15 cellular contexts compared by ENCODE assay signal in the genomic region with DNA sequence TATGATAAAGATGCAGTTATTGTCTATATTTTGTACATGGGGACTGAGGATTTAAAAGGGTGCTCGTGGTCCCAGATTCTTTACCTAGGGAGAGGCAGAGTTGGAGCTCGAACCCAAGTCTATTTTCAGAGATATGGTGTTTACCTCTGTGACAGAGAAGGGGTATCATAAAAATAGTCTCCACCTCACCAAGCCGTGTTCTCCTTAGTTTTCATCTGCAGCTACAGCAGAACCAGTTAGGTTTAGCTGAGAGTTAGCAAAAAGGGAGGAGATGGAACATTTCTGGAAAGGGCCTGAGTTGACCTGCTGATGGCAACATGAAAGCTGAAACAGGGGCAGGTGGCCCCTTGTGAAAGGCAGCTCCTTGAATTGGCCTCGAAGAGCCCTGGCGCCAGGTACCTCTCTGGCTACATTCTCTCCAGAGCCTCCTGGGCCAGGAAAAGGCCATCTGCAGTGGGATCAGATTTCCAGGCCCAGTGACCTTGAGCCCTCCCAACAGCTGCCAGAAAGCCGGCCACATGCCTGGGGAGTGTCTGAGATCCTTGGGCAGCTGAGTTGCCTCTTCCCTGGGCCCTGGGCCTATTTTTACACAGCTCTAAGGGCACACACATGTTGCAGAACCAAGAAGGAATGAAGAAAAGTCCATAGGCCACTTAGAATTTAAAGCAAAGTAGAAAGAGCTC.
A peak's percentile ranks its signal among the peaks of the same experiment; 100 is the strongest.
DNase-seq lines count a peak whose midpoint lies in the region; ATAC-seq and TF ChIP-seq lines count a peak whose summit lies in the region.
"Had no signal": no experiment of that assay in that cellular context is flagged by ENCODE, and none has a peak within 500 bp of the region (broad histone marks: within the 10 kb centered on the region; RNA-seq: fewer than 3 reads in every experiment).

No MANE protein-coding gene starts in this region.

- H3K4me2 ChIP-seq in SK-N-SH = no peak overlapping the region

- TF ChIP-seq CTCF in SK-N-SH (IDR thresholded peaks at IDR 0.05) = no peak
- no peak for TF ChIP-seq CTCF in choroid plexus epithelial cell (conservative IDR thresholded peaks at IDR 0.05; ENCODE audit: low read depth, low read length)
- TF ChIP-seq CTCF in coronary artery (IDR thresholded peaks at IDR 0.05) = no peak

- H3K4me3 ChIP-seq in SK-N-SH (ENCODE audit: low read depth in 2 of 2, low read length in 1 of 2) (no peak overlapping the region), choroid plexus epithelial cell (ENCODE audit: low read depth, low read length) (no peak overlapping the region), coronary artery (no peak overlapping the region)
- H3K4me3 ChIP-seq: left lung, suprapubic skin had no signal

- no peak overlapping the region for H2AFZ ChIP-seq in SK-N-SH (ENCODE audit: low read depth)

- CTCF ChIA-PET in SK-N-SH (lab: Yijun Ruan, JAX) = interaction anchor here (2.2 to 3.0 kb wide), 3 partner anchors 23 to 55 kb away, joined by 5 to 13 read pairs (median 12); no protein-coding TSS in a partner anchor

- ATAC-seq in SK-N-SH treated with all-trans-retinoic acid at 6 μM for 48 hours = peak; percentile 25; the same call in 2 of the 3 replicates
- no peak for ATAC-seq in GM18907 (IDR thresholded peaks at IDR 0.05; ENCODE audit: unreplicated experiment)
- no peak for ATAC-seq in sciatic nerve
- no peak for ATAC-seq in HG02852 (IDR thresholded peaks at IDR 0.05; ENCODE audit: unreplicated experiment)
- ATAC-seq: activated T-cell treated with anti-CD3 and anti-CD28 coated beads, Interleukin-2, amount 50 U/mL, for 4 hours; left lung had no signal

- H3K27me3 ChIP-seq in SK-N-SH (ENCODE audit: insufficient read depth) = no peaks in the 10 kb centered on the region
- H3K27me3 ChIP-seq: left lung, suprapubic skin had no signal

- TF ChIP-seq EP300 in SK-N-SH (IDR thresholded peaks at IDR 0.05; ENCODE audit: borderline replicate concordance in 1 of 2, low read depth in 1 of 2, low read length in 1 of 2) = no peak

- 91% methylated on average over 4 of the region's 6 CpGs for WGBS in SK-N-SH (ENCODE audit: low lambda C conversion rate)

- POLR2A ChIA-PET in SK-N-SH (lab: Yijun Ruan, JAX) = no interaction called here

- H3K9me3 ChIP-seq in SK-N-SH = no peaks in the 10 kb centered on the region
- H3K9me3 ChIP-seq: left lung, suprapubic skin had no signal

- no peak for TF ChIP-seq RAD21 in SK-N-SH (IDR thresholded peaks at IDR 0.05; ENCODE audit: low read length)

- intact Hi-C loops in sciatic nerve (cut with DNase I) = no loop called here

- DNase-seq in SK-N-SH = no peak
- peak; percentile 30 for DNase-seq in choroid plexus epithelial cell (ENCODE audit: low read depth)
- DNase-seq in hepatic stellate cell (ENCODE audit: low spot score) = peak; percentile 37
- DNase-seq in coronary artery (ENCODE audit: low spot score) = no peak
- no peak for DNase-seq in sciatic nerve (ENCODE audit: low spot score)
- DNase-seq: ACHN; activated T-cell treated with anti-CD3 and anti-CD28 coated beads, Interleukin-2, amount 50 U/mL, for 4 hours; KBM-7; left lung; NCI-H1417 treated with DMSO at 0.1 percent for 48 hours; NCI-H774 had no signal

- no peak overlapping the region for H3K9ac ChIP-seq in SK-N-SH

- peaks cover 43 to 46% of the 10 kb centered on the region in 2 experiments for H3K36me3 ChIP-seq in SK-N-SH (replicated peaks in 1 of 2; ENCODE audit: control insufficient read depth in 1 of 2, insufficient read depth in 2 of 2, low read length in 1 of 2)
- H3K36me3 ChIP-seq: left lung had no signal

- peaks cover 80% of the 10 kb centered on the region for H4K20me1 ChIP-seq in SK-N-SH (ENCODE audit: insufficient read depth)

- no peaks in the 10 kb centered on the region for H3K9me2 ChIP-seq in SK-N-SH

- peak overlapping the region in 1 of 2 experiments; percentile 47; a peak in 2 of 4 replicates for H3K27ac ChIP-seq in SK-N-SH (ENCODE audit: low read depth in 2 of 2, low read length in 1 of 2)
- peak overlapping the region in 1 of 2 donors; percentile 9 for H3K27ac ChIP-seq in coronary artery
- H3K27ac ChIP-seq: left lung, suprapubic skin had no signal

- H3K79me2 ChIP-seq in SK-N-SH (ENCODE audit: insufficient read depth) = peaks cover 97% of the 10 kb centered on the region

- H3F3A ChIP-seq in SK-N-SH (replicated peaks; ENCODE audit: insufficient read depth) = no peaks in the 10 kb centered on the region

- H3K4me1 ChIP-seq in SK-N-SH (ENCODE audit: control insufficient read depth in 1 of 2, insufficient read depth in 2 of 2, low read depth in 1 of 2, low read length in 1 of 2) = peaks cover 0 to 56% of the 10 kb centered on the region in 2 experiments; a peak in 2 of 4 replicates
- H3K4me1 ChIP-seq: left lung had no signal

TF ChIP-seq in SK-N-SH treated with all-trans-retinoic acid at 6 μM for 48 hours, 23 proteins besides CTCF, POLR2A, EP300 and RAD21:
- TF ChIP-seq TCF4 (CRISPR knock-in tag; IDR thresholded peaks at IDR 0.05; ENCODE audit: borderline replicate concordance) (no peak), ZNF8 (CRISPR knock-in tag; IDR thresholded peaks at IDR 0.05) (no peak), ZNF70 (CRISPR knock-in tag; IDR thresholded peaks at IDR 0.05) (no peak), BACH2 (CRISPR knock-in tag; IDR thresholded peaks at IDR 0.05; ENCODE audit: borderline replicate concordance) (no peak)
- TF ChIP-seq, protein P1, sequence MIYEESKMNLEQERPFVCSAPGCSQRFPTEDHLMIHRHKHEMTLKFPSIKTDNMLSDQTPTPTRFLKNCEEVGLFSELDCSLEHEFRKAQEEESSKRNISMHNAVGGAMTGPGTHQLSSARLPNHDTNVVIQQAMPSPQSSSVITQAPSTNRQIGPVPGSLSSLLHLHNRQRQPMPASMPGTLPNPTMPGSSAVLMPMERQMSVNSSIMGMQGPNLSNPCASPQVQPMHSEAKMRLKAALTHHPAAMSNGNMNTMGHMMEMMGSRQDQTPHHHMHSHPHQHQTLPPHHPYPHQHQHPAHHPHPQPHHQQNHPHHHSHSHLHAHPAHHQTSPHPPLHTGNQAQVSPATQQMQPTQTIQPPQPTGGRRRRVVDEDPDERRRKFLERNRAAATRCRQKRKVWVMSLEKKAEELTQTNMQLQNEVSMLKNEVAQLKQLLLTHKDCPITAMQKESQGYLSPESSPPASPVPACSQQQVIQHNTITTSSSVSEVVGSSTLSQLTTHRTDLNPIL (CRISPR knock-in tag; IDR thresholded peaks at IDR 0.05; ENCODE audit: low read depth) = no peak
- TF ChIP-seq, protein P2, sequence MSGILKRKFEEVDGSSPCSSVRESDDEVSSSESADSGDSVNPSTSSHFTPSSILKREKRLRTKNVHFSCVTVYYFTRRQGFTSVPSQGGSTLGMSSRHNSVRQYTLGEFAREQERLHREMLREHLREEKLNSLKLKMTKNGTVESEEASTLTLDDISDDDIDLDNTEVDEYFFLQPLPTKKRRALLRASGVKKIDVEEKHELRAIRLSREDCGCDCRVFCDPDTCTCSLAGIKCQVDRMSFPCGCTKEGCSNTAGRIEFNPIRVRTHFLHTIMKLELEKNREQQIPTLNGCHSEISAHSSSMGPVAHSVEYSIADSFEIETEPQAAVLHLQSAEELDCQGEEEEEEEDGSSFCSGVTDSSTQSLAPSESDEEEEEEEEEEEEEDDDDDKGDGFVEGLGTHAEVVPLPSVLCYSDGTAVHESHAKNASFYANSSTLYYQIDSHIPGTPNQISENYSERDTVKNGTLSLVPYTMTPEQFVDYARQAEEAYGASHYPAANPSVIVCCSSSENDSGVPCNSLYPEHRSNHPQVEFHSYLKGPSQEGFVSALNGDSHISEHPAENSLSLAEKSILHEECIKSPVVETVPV (CRISPR knock-in tag; IDR thresholded peaks at IDR 0.05) = no peak

TF ChIP-seq in SK-N-SH, 30 proteins besides CTCF, POLR2A, EP300 and RAD21:
- no peak for TF ChIP-seq JUND (IDR thresholded peaks at IDR 0.05)
- no peak for TF ChIP-seq CHD2 (IDR thresholded peaks at IDR 0.05; ENCODE audit: low read length, partially characterized antibody)
- no peak for TF ChIP-seq MXI1 (IDR thresholded peaks at IDR 0.05; ENCODE audit: low read depth, low read length)
- TF ChIP-seq TAF1 (IDR thresholded peaks at IDR 0.05; ENCODE audit: borderline replicate concordance, low read depth, low read length) = no peak
- TF ChIP-seq EZH2phosphoT487 (IDR thresholded peaks at IDR 0.05; ENCODE audit: borderline replicate concordance, low read depth) = no peak
- TF ChIP-seq, protein P3, sequence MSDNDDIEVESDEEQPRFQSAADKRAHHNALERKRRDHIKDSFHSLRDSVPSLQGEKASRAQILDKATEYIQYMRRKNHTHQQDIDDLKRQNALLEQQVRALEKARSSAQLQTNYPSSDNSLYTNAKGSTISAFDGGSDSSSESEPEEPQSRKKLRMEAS (IDR thresholded peaks at IDR 0.05; ENCODE audit: low read depth) = no peak

Comparison
In these comparisons a context has a peak if more than half of its experiments do, and no peak if none do; other contexts are left out.
1. DNase-seq: peak in choroid plexus epithelial cell (single experiment) and hepatic stellate cell (single experiment); none in SK-N-SH (single experiment), coronary artery (single experiment) and sciatic nerve (single experiment).